1 cellular context compared by ENCODE assay signal in genomic region chr6:1131285-1132079, GRCh38.
A peak's percentile ranks its signal among the peaks of the same experiment; 100 is the strongest.
TF ChIP-seq lines count a peak whose summit lies in the region.

No MANE protein-coding gene starts in this region.

TF ChIP-seq in HEK293, 187 proteins besides CTCF, POLR2A, EP300 and RAD21 (continued from another document and continues in another):
- peak; percentile 61; the same call in 1 of the 2 replicates for TF ChIP-seq ZNF398 (tag by site-specific recombination; IDR thresholded peaks at IDR 0.05)
- peak; percentile 75; the same call in 1 of the 2 replicates for TF ChIP-seq TRIM28 (IDR thresholded peaks at IDR 0.05; ENCODE audit: borderline replicate concordance, low read length)
- no peak for TF ChIP-seq ZNF626 (tag by site-specific recombination; IDR thresholded peaks at IDR 0.05)
- TF ChIP-seq ZNF558 (tag by site-specific recombination; IDR thresholded peaks at IDR 0.05) = no peak
- 0 out of 2 replicates have a peak, but pooled peaks have one; percentile 31 for TF ChIP-seq ZNF26 (tag by site-specific recombination; IDR thresholded peaks at IDR 0.05)
- TF ChIP-seq TSHZ1 (tag by site-specific recombination; IDR thresholded peaks at IDR 0.05; ENCODE audit: borderline replicate concordance) = peak; percentile 67; the same call in 1 of the 2 replicates
- TF ChIP-seq HOXA7 (CRISPR knock-in tag; IDR thresholded peaks at IDR 0.05; ENCODE audit: borderline replicate concordance) = no peak
- 0 out of 2 replicates have a peak, but pooled peaks have one; percentile 29 for TF ChIP-seq ZBTB48 (tag by site-specific recombination; IDR thresholded peaks at IDR 0.05)
- TF ChIP-seq PATZ1 (tag by site-specific recombination; IDR thresholded peaks at IDR 0.05) = no peak
- TF ChIP-seq ZNF248 (tag by site-specific recombination; IDR thresholded peaks at IDR 0.05) = 0 out of 2 replicates have a peak, but pooled peaks have one; percentile 53
- TF ChIP-seq ZNF335 (tag by site-specific recombination; conservative IDR thresholded peaks at IDR 0.05) = peak; percentile 27; the same call in 1 of the 2 replicates
- peak; percentile 59 for TF ChIP-seq SCRT2 (tag by site-specific recombination; IDR thresholded peaks at IDR 0.05)
- TF ChIP-seq REPIN1 (tag by site-specific recombination; IDR thresholded peaks at IDR 0.05; ENCODE audit: low read depth) = no peak
- TF ChIP-seq ZSCAN4 (tag by site-specific recombination; IDR thresholded peaks at IDR 0.05) = peak; percentile 70
- peak; percentile 38; the same call in 1 of the 2 replicates for TF ChIP-seq ZNF692 (tag by site-specific recombination; IDR thresholded peaks at IDR 0.05)
- peak; percentile 24; the same call in 1 of the 2 replicates for TF ChIP-seq ZNF785 (tag by site-specific recombination; IDR thresholded peaks at IDR 0.05)
- peak; percentile 47 for TF ChIP-seq ZNF518A (tag by site-specific recombination; conservative IDR thresholded peaks at IDR 0.05; ENCODE audit: low read depth)
- no peak for TF ChIP-seq BCL11A (tag by site-specific recombination; IDR thresholded peaks at IDR 0.05; ENCODE audit: low read depth)
- TF ChIP-seq SP7 (tag by site-specific recombination; IDR thresholded peaks at IDR 0.05) = peak; percentile 53; the same call in 1 of the 2 replicates
- TF ChIP-seq ZNF133 (tag by site-specific recombination; IDR thresholded peaks at IDR 0.05) = 0 out of 2 replicates have a peak, but pooled peaks have one; percentile 31
- TF ChIP-seq ZNF449 (tag by site-specific recombination; IDR thresholded peaks at IDR 0.05) = no peak
- no peak for TF ChIP-seq ZNF621 (tag by site-specific recombination; IDR thresholded peaks at IDR 0.05)
- no peak for TF ChIP-seq ZNF544 (tag by site-specific recombination; IDR thresholded peaks at IDR 0.05)
- TF ChIP-seq ZBTB11 (tag by site-specific recombination; conservative IDR thresholded peaks at IDR 0.05; ENCODE audit: low read depth) = no peak
- 0 out of 2 replicates have a peak, but pooled peaks have one; percentile 37 for TF ChIP-seq ZSCAN18 (tag by site-specific recombination; IDR thresholded peaks at IDR 0.05)
- peak; percentile 60 for TF ChIP-seq WT1 (tag by site-specific recombination; IDR thresholded peaks at IDR 0.05)
- TF ChIP-seq ZNF341 (tag by site-specific recombination; IDR thresholded peaks at IDR 0.05; ENCODE audit: low read depth) = peak; percentile 55; the same call in 1 of the 2 replicates
- TF ChIP-seq ZBTB17 (tag by site-specific recombination; IDR thresholded peaks at IDR 0.05) = peak; percentile 61; the same call in 1 of the 2 replicates
